ENCODE assay signal across 12 cellular contexts in the genomic region with DNA sequence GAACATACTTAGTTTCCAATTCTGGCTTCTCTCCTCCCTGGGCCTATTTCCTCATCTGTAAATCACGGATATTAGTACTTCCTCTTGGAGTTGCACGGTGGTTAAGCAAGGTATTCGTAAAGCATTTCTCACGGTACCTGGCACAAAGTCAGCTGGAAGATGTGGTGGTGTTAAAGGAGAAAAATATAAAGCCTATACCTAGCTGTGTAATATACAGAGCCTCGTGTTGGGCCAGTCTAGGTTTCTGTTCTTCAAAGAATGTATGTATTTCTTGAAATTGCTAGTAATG. TPM values are rescaled to one million over a fixed set of nuclear protein-coding genes. Genes with fewer than 3 reads are reported as not detected.
DNase-seq lines count a peak whose midpoint lies in the region; ATAC-seq, FAIRE-seq and TF ChIP-seq lines count a peak whose summit lies in the region.
"Had no signal": no experiment of that assay in that cellular context is flagged by ENCODE, and none has a peak within 500 bp of the region (broad histone marks: within the 10 kb centered on the region; RNA-seq: fewer than 3 reads in every experiment).

No MANE protein-coding gene starts in this region.

- no peak for TF ChIP-seq EP300 in A549 (IDR thresholded peaks at IDR 0.05)

- H3K9ac ChIP-seq in PC-3 (ENCODE audit: low read length) (peak overlapping the region; percentile 69), mucosa of stomach (ENCODE audit: low read length) (peak overlapping the region; percentile 52), endodermal cell (ENCODE audit: extremely low read depth, low read length, poor library complexity, severe bottlenecking) (no peak overlapping the region)

- WGBS in A549 (ENCODE audit: missing lambda C conversion rate): 90% methylated on average over 5 of the region's 5 CpGs
- WGBS in endodermal cell (ENCODE audit: insufficient coverage in 1 of 2, insufficient read length in 1 of 2), 2 experiments: 86 to 95% methylated on average over 4 to 5 of the region's 5 CpGs

- H3K4me3 ChIP-seq in A549 (no peak overlapping the region), PC-3 (ENCODE audit: low read length) (no peak overlapping the region), dorsolateral prefrontal cortex (no peak overlapping the region), mucosa of stomach (ENCODE audit: low read length) (no peak overlapping the region), endodermal cell (ENCODE audit: low read length) (no peak overlapping the region)
- H3K4me3 ChIP-seq: SJSA1 had no signal

- H2AFZ ChIP-seq in PC-3 (ENCODE audit: low read length): no peak overlapping the region

- H3K79me2 ChIP-seq in PC-3 (ENCODE audit: low read length): no peaks in the 10 kb centered on the region

- H4K20me1 ChIP-seq in PC-3 (ENCODE audit: low read length): no peaks in the 10 kb centered on the region

- POLR2A ChIA-PET in A549 (lab: Yijun Ruan, JAX) (interaction anchor here (1.0 to 2.3 kb wide), 4 partner anchors 15 to 161 kb away, joined by 3 to 15 read pairs (median 7); no protein-coding TSS in a partner anchor), PC-3 (lab: Charles Lee; ENCODE audit: unreplicated experiment) (no interaction called here)

- intact Hi-C loops in PC-3 (cut with micrococcal nuclease) (loop anchor here (10.0 kb wide), 1 partner anchor 78 kb away; no protein-coding TSS in a partner anchor), dorsolateral prefrontal cortex (cut with DNase I) (loop anchor here (5.0 kb wide), 3 partner anchors 161 to 556 kb away; no protein-coding TSS in a partner anchor)

- no peaks in the 10 kb centered on the region for H3K36me3 Mint-ChIP-seq in activated T-cell treated with anti-CD3 and anti-CD28 coated beads, Interleukin-2, amount 50 U/mL, for 4 hours (ENCODE audit: insufficient read depth)
- peaks cover 55% of the 10 kb centered on the region for H3K36me3 Mint-ChIP-seq in endodermal cell (ENCODE audit: low read depth)

- ATAC-seq in A549: no peak
- ATAC-seq in PC-3: no peak
- no peak for ATAC-seq in activated T-cell treated with anti-CD3 and anti-CD28 coated beads, Interleukin-2, amount 50 U/mL, for 4 hours
- no peak for ATAC-seq in GM21390 (IDR thresholded peaks at IDR 0.05; ENCODE audit: unreplicated experiment)

- TF ChIP-seq CTCF in A549 (IDR thresholded peaks at IDR 0.05) (no peak), PC-3 (conservative IDR thresholded peaks at IDR 0.05; ENCODE audit: low read depth, low read length) (no peak), dorsolateral prefrontal cortex (IDR thresholded peaks at IDR 0.05 in 54 of 56, conservative IDR thresholded peaks at IDR 0.05 in 2 of 56; ENCODE audit: low read depth in 1 of 56, partially characterized antibody in 56 of 56) (no peak), endodermal cell (conservative IDR thresholded peaks at IDR 0.05) (no peak)

- H3K4me3 Mint-ChIP-seq in activated T-cell treated with anti-CD3 and anti-CD28 coated beads, Interleukin-2, amount 50 U/mL, for 4 hours: no peak overlapping the region
- H3K4me3 Mint-ChIP-seq in endodermal cell: no peak overlapping the region
- H3K4me3 Mint-ChIP-seq: nephron had no signal

- no peaks in the 10 kb centered on the region for H3K4me1 Mint-ChIP-seq in activated T-cell treated with anti-CD3 and anti-CD28 coated beads, Interleukin-2, amount 50 U/mL, for 4 hours (ENCODE audit: low read depth)
- H3K4me1 Mint-ChIP-seq in endodermal cell: peaks cover 3% of the 10 kb centered on the region
- H3K4me1 Mint-ChIP-seq: nephron had no signal

- no peaks in the 10 kb centered on the region for H3K9me3 Mint-ChIP-seq in activated T-cell treated with anti-CD3 and anti-CD28 coated beads, Interleukin-2, amount 50 U/mL, for 4 hours
- no peaks in the 10 kb centered on the region for H3K9me3 Mint-ChIP-seq in endodermal cell
- H3K9me3 Mint-ChIP-seq: nephron had no signal

- peak overlapping the region; percentile 74 for H3K4me2 ChIP-seq in A549
- H3K4me2 ChIP-seq in PC-3 (ENCODE audit: low read length): peak overlapping the region; percentile 74; the same call in 1 of the 2 replicates

- no TSS peak for BruUV-seq in PC-3 (replicated peaks; lab: Mats Ljungman, UMichigan)

- H3K36me3 ChIP-seq in PC-3 (ENCODE audit: low read depth, low read length) (peaks cover 10% of the 10 kb centered on the region; the same call in 1 of the 2 replicates), mucosa of stomach (ENCODE audit: control insufficient read depth, insufficient read depth, low read length) (no peaks in the 10 kb centered on the region), endodermal cell (ENCODE audit: control insufficient read depth, insufficient read depth, low read length) (peaks cover 12% of the 10 kb centered on the region)

- no peak for TF ChIP-seq POLR2A in A549 (IDR thresholded peaks at IDR 0.05; ENCODE audit: low read length)

- H3K4me1 ChIP-seq in A549 (peaks cover 42% of the 10 kb centered on the region), PC-3 (ENCODE audit: insufficient read depth, low read length) (peaks cover 35% of the 10 kb centered on the region), mucosa of stomach (ENCODE audit: control insufficient read depth, insufficient read depth, low read length) (peaks cover 19% of the 10 kb centered on the region), endodermal cell (ENCODE audit: control insufficient read depth, insufficient read depth, low read length) (no peaks in the 10 kb centered on the region)

- TF ChIP-seq RAD21 in A549 (conservative IDR thresholded peaks at IDR 0.05 in 1 of 2, IDR thresholded peaks at IDR 0.05 in 1 of 2): no peak

- no peak for FAIRE-seq in A549 (lab: Jason Lieb, UNC)

- H3F3A ChIP-seq in PC-3 (ENCODE audit: low read length, unreplicated experiment): peaks cover 14% of the 10 kb centered on the region

- H3K27me3 ChIP-seq in PC-3 (ENCODE audit: low read length) (no peaks in the 10 kb centered on the region), dorsolateral prefrontal cortex (no peaks in the 10 kb centered on the region), mucosa of stomach (ENCODE audit: control insufficient read depth, insufficient read depth, low read length) (no peaks in the 10 kb centered on the region), endodermal cell (ENCODE audit: control insufficient read depth, insufficient read depth, low read length, poor library complexity, severe bottlenecking) (no peaks in the 10 kb centered on the region)
- H3K27me3 ChIP-seq: SJSA1 had no signal

- CTCF ChIA-PET in A549 (lab: Yijun Ruan, JAX) (interaction anchor here (0.9 to 11.7 kb wide), 11 partner anchors 9 to 207 kb away, joined by 3 to 150 read pairs (median 13); no protein-coding TSS in a partner anchor), PC-3 (lab: Charles Lee) (interaction anchor here (1.1 kb wide), 1 partner anchor 15 kb away, joined by 3 read pairs; no protein-coding TSS in a partner anchor)

- no peak overlapping the region for H3K27ac Mint-ChIP-seq in endodermal cell

- DNase-seq in A549 (ENCODE audit: low read depth in 1 of 2, low spot score in 1 of 2): no peak
- DNase-seq in PC-3: no peak
- no peak for DNase-seq in dorsolateral prefrontal cortex
- no peak for DNase-seq in activated T-cell treated with anti-CD3 and anti-CD28 coated beads, Interleukin-2, amount 50 U/mL, for 4 hours
- no peak for DNase-seq in HuH-7 (ENCODE audit: low spot score)
- DNase-seq in endodermal cell: no peak
- DNase-seq: NCI-H1417, NCI-H510A treated with DMSO at 0.1 percent for 48 hours had no signal

- no peaks in the 10 kb centered on the region for H3K9me2 ChIP-seq in PC-3 (replicated peaks; ENCODE audit: low read length)

- no peaks in the 10 kb centered on the region for H3K9me3 ChIP-seq in A549
- no peaks in the 10 kb centered on the region for H3K9me3 ChIP-seq in PC-3 (ENCODE audit: low read length)
- no peaks in the 10 kb centered on the region for H3K9me3 ChIP-seq in mucosa of stomach (ENCODE audit: control insufficient read depth, low read length)
- no peaks in the 10 kb centered on the region for H3K9me3 ChIP-seq in endodermal cell (ENCODE audit: control insufficient read depth, low read length)
- H3K9me3 ChIP-seq: SJSA1 had no signal

- H3K27ac ChIP-seq in A549: peak overlapping the region; percentile 98
- peak overlapping the region; percentile 97 for H3K27ac ChIP-seq in PC-3 (ENCODE audit: low read length)
- peak overlapping the region in 47 of 59 donors; percentile 40 to 87 (median 76) for H3K27ac ChIP-seq in dorsolateral prefrontal cortex
- no peak overlapping the region for H3K27ac ChIP-seq in endodermal cell (ENCODE audit: low read depth, low read length)

- peaks cover 6% of the 10 kb centered on the region for H3K27me3 Mint-ChIP-seq in activated T-cell treated with anti-CD3 and anti-CD28 coated beads, Interleukin-2, amount 50 U/mL, for 4 hours (ENCODE audit: low read depth)
- no peaks in the 10 kb centered on the region for H3K27me3 Mint-ChIP-seq in endodermal cell (ENCODE audit: insufficient read depth)

TF ChIP-seq in A549, 52 proteins besides CTCF, POLR2A, EP300 and RAD21 (continues in another document):
- TF ChIP-seq, protein P1, sequence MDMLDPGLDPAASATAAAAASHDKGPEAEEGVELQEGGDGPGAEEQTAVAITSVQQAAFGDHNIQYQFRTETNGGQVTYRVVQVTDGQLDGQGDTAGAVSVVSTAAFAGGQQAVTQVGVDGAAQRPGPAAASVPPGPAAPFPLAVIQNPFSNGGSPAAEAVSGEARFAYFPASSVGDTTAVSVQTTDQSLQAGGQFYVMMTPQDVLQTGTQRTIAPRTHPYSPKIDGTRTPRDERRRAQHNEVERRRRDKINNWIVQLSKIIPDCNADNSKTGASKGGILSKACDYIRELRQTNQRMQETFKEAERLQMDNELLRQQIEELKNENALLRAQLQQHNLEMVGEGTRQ (IDR thresholded peaks at IDR 0.05): no peak
- no peak for TF ChIP-seq EHMT2 (IDR thresholded peaks at IDR 0.05; ENCODE audit: low read depth)
- TF ChIP-seq, protein P2, sequence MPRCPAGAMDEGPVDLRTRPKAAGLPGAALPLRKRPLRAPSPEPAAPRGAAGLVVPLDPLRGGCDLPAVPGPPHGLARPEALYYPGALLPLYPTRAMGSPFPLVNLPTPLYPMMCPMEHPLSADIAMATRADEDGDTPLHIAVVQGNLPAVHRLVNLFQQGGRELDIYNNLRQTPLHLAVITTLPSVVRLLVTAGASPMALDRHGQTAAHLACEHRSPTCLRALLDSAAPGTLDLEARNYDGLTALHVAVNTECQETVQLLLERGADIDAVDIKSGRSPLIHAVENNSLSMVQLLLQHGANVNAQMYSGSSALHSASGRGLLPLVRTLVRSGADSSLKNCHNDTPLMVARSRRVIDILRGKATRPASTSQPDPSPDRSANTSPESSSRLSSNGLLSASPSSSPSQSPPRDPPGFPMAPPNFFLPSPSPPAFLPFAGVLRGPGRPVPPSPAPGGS (IDR thresholded peaks at IDR 0.05): no peak

RNA-seq across cellular contexts. Expression of a gene that starts 47.2 kb away (rescaled TPM):
- polyA plus RNA-seq in A549 (2011; rRNA removed) (not detected in 2 replicates), A549 (2017; fragmentation: RNase III; extraction: RNeasy Plus Mini Kit Qiagen cat#74134 plus additional on column Dnase treatment) (not detected in 3 replicates)
- polyA plus RNA-seq in A549 (2012; cell fraction: cytosol; rRNA removed): not detected in 2 replicates
- polyA plus RNA-seq in A549 (2012; cell fraction: nucleus; rRNA removed): not detected in 2 replicates
- not detected in 2 replicates for polyA minus RNA-seq in A549 (2011; rRNA and poly(A)+ RNA removed)
- total RNA-seq in PC-3 (2014; rRNA removed) (not detected in 2 replicates), dorsolateral prefrontal cortex (not detected), endodermal cell (not detected)
- not detected for total RNA-seq in activated T-cell treated with anti-CD3 and anti-CD28 coated beads, Interleukin-2, amount 50 U/mL, for 4 hours
- 0.32 TPM for polyA plus RNA-seq in endodermal cell (2013, experiment 1 of 2)
- 0.99 TPM for polyA plus RNA-seq in endodermal cell (2013, experiment 2 of 2)
- total RNA-seq: SJSA1 had no signal
